8 cellular contexts compared by ENCODE assay signal in genomic region chr15:74937226-74937601, GRCh38. TPM values are rescaled to one million over a fixed set of nuclear protein-coding genes. Genes with fewer than 3 reads are reported as not detected.
A peak's percentile ranks its signal among the peaks of the same experiment; 100 is the strongest.
DNase-seq lines count a peak whose midpoint lies in the region; ATAC-seq, FAIRE-seq and TF ChIP-seq lines count a peak whose summit lies in the region.

No MANE protein-coding gene starts in this region.

- 0% methylated on average over 20 of the region's 20 CpGs for WGBS in small intestine, 3 donors

- peak overlapping the region; percentile 68 for H3K27ac Mint-ChIP-seq in activated naive CD4-positive, alpha-beta T cell treated with anti-CD3 and anti-CD28 coated beads, Interleukin-2, amount 50 U/mL, for 24 hours
- peak overlapping the region; percentile 46 for H3K27ac Mint-ChIP-seq in activated B cell treated with CpG ODN at 0.5 μM for 24 hours

- peaks cover 2% of the 10 kb centered on the region for H3K36me3 Mint-ChIP-seq in activated naive CD4-positive, alpha-beta T cell treated with anti-CD3 and anti-CD28 coated beads, Interleukin-2, amount 50 U/mL, for 24 hours
- peaks cover 11% of the 10 kb centered on the region for H3K36me3 Mint-ChIP-seq in activated B cell treated with CpG ODN at 0.5 μM for 24 hours (ENCODE audit: low read depth)

- H3K4me3 Mint-ChIP-seq in activated naive CD4-positive, alpha-beta T cell treated with anti-CD3 and anti-CD28 coated beads, Interleukin-2, amount 50 U/mL, for 24 hours, result peak overlapping the region; percentile 96
- H3K4me3 Mint-ChIP-seq in activated B cell treated with CpG ODN at 0.5 μM for 24 hours, result peak overlapping the region; percentile 86

- DNase-seq in activated naive CD4-positive, alpha-beta T cell (lab: John Stamatoyannopoulos, UW), result no peak
- no peak for DNase-seq in activated B cell treated with CpG ODN at 0.5 μM for 24 hours
- DNase-seq in left ventricle myocardium inferior, result no peak
- DNase-seq in small intestine, result peak; percentile 48
- DNase-seq in NCI-H1436 treated with DMSO at 0.1 percent for 48 hours (lab: John Stamatoyannopoulos, UW), result no peak
- DNase-seq in DMS153 treated with DMSO at 0.1 percent for 48 hours (lab: John Stamatoyannopoulos, UW; ENCODE audit: unreplicated experiment), result no peak

- H3K36me3 ChIP-seq in left ventricle myocardium inferior (peaks cover 6% of the 10 kb centered on the region), small intestine (ENCODE audit: control insufficient read depth in 2 of 2, insufficient read depth in 2 of 2, low read length in 2 of 2) (peaks cover 0 to 2% of the 10 kb centered on the region in 2 donors)

- FAIRE-seq in small intestine (lab: Jason Lieb, UNC), result no peak

- POLR2A ChIA-PET in activated B cell treated with CpG ODN at 0.5 μM for 24 hours (lab: Charles Lee), result interaction anchor here (0.6 to 1.8 kb wide), 12 partner anchors 20 to 702 kb away, joined by 3 to 10 read pairs (median 4); partner anchors contain the start of genes FAM219B, IMP3, MPI and RPP25

- no peaks in the 10 kb centered on the region for H3K9me3 Mint-ChIP-seq in activated naive CD4-positive, alpha-beta T cell treated with anti-CD3 and anti-CD28 coated beads, Interleukin-2, amount 50 U/mL, for 24 hours
- no peaks in the 10 kb centered on the region for H3K9me3 Mint-ChIP-seq in activated B cell treated with CpG ODN at 0.5 μM for 24 hours

- H3K4me1 Mint-ChIP-seq in activated naive CD4-positive, alpha-beta T cell treated with anti-CD3 and anti-CD28 coated beads, Interleukin-2, amount 50 U/mL, for 24 hours, result peaks cover 36% of the 10 kb centered on the region
- peaks cover 36% of the 10 kb centered on the region for H3K4me1 Mint-ChIP-seq in activated B cell treated with CpG ODN at 0.5 μM for 24 hours

- H3K27ac ChIP-seq in left ventricle myocardium inferior (replicated peaks) (peak overlapping the region; percentile 97), small intestine (ENCODE audit: low read depth in 1 of 2, low read length in 1 of 2) (peak overlapping the region; percentile 88 to 99)

- CTCF ChIA-PET in activated B cell treated with CpG ODN at 0.5 μM for 24 hours (lab: Charles Lee), result no interaction called here

- H3K4me1 ChIP-seq in left ventricle myocardium inferior, result peaks cover 59% of the 10 kb centered on the region
- H3K4me1 ChIP-seq in small intestine (ENCODE audit: control insufficient read depth in 2 of 2, insufficient read depth in 1 of 2, low read depth in 1 of 2, low read length in 1 of 2), result peaks cover 0 to 4% of the 10 kb centered on the region in 2 donors

- TF ChIP-seq CTCF in activated B cell treated with CpG ODN at 0.5 μM for 24 hours (IDR thresholded peaks at IDR 0.05) (no peak), left ventricle myocardium inferior (IDR thresholded peaks at IDR 0.05; ENCODE audit: borderline replicate concordance) (no peak)

- intact Hi-C loops in activated B cell treated with CpG ODN at 0.5 μM for 24 hours (cut with micrococcal nuclease), result loop anchor here (5.0 kb wide), 1 partner anchor 240 kb away; the partner anchor contains the start of gene EDC3
- intact Hi-C loops in left ventricle myocardium inferior (cut with micrococcal nuclease), result no loop called here

- ATAC-seq in activated B cell treated with CpG ODN at 0.5 μM for 24 hours (ENCODE audit: low read depth) (no peak), GM18861 (IDR thresholded peaks at IDR 0.05; ENCODE audit: unreplicated experiment) (no peak)

- H3K4me3 ChIP-seq in left ventricle myocardium inferior (peak overlapping the region; percentile 82), small intestine (ENCODE audit: low read depth in 1 of 2, low read length in 2 of 2) (peak overlapping the region; percentile 79 to 98)

- no peaks in the 10 kb centered on the region for H3K27me3 Mint-ChIP-seq in activated naive CD4-positive, alpha-beta T cell treated with anti-CD3 and anti-CD28 coated beads, Interleukin-2, amount 50 U/mL, for 24 hours
- H3K27me3 Mint-ChIP-seq in activated B cell treated with CpG ODN at 0.5 μM for 24 hours, result no peaks in the 10 kb centered on the region

- H3K9me3 ChIP-seq in left ventricle myocardium inferior (replicated peaks) (no peaks in the 10 kb centered on the region), small intestine (ENCODE audit: control insufficient read depth, low read depth) (no peaks in the 10 kb centered on the region)

- H3K27me3 ChIP-seq in left ventricle myocardium inferior (ENCODE audit: low read depth) (no peaks in the 10 kb centered on the region), small intestine (ENCODE audit: control insufficient read depth in 2 of 2, insufficient read depth in 2 of 2, low read length in 2 of 2) (no peaks in the 10 kb centered on the region)

RNA-seq across cellular contexts. Expression of gene COX5A, which starts 0.7 kb away (rescaled TPM):
- total RNA-seq in activated B cell treated with CpG ODN at 0.5 μM for 24 hours (150 and 159 TPM in 2 replicates), left ventricle myocardium inferior (1,257 TPM)
- 100 to 1,000 TPM; 743 to 931 (median 873) TPM for polyA plus RNA-seq in small intestine

RNA-seq across cellular contexts. Expression of gene RPP25, which starts 19.4 kb away (rescaled TPM):
- total RNA-seq in activated B cell treated with CpG ODN at 0.5 μM for 24 hours, result 4.0 and 4.3 TPM in 2 replicates
- 2.4 TPM for total RNA-seq in left ventricle myocardium inferior
- polyA plus RNA-seq in small intestine, result 10 to 100 TPM; 14.1 to 22.2 (median 15.7) TPM

RNA-seq across cellular contexts. Expression of gene FAM219B, which starts 30.6 kb away (rescaled TPM):
- total RNA-seq in activated B cell treated with CpG ODN at 0.5 μM for 24 hours, result 76.0 and 90.4 TPM in 2 replicates
- 108 TPM for total RNA-seq in left ventricle myocardium inferior
- polyA plus RNA-seq in small intestine, result 10 to 100 TPM; 12.7 to 25.9 (median 17.3) TPM

RNA-seq across cellular contexts. Expression of gene MPI, which starts 47.4 kb away (rescaled TPM):
- 33.1 and 40.2 TPM in 2 replicates for total RNA-seq in activated B cell treated with CpG ODN at 0.5 μM for 24 hours
- 52.3 TPM for total RNA-seq in left ventricle myocardium inferior
- 10 to 100 TPM; 41.1 to 88.3 (median 60.5) TPM for polyA plus RNA-seq in small intestine

RNA-seq across cellular contexts. Expression of gene SCAMP5, which starts 58.1 kb away (rescaled TPM):
- total RNA-seq in activated B cell treated with CpG ODN at 0.5 μM for 24 hours (0.44 and 0.62 TPM in 2 replicates), left ventricle myocardium inferior (3.0 TPM)
- polyA plus RNA-seq in small intestine, result 10 to 100 TPM; 39.5 to 78.1 (median 74.0) TPM
